12 cellular contexts compared by ENCODE assay signal in genomic region chr11:74951241-74951640, GRCh38. TPM values are rescaled to one million over a fixed set of nuclear protein-coding genes. Genes with fewer than 3 reads are reported as not detected.
A peak's percentile ranks its signal among the peaks of the same experiment; 100 is the strongest.
DNase-seq lines count a peak whose midpoint lies in the region; ATAC-seq, FAIRE-seq and TF ChIP-seq lines count a peak whose summit lies in the region.
"Had no signal": no experiment of that assay in that cellular context is flagged by ENCODE, and none has a peak within 500 bp of the region (broad histone marks: within the 10 kb centered on the region; RNA-seq: fewer than 3 reads in every experiment).

No MANE protein-coding gene starts in this region.

- H3K27me3 Mint-ChIP-seq in T-helper 2 cell treated with Interferon-gamma antibody and Interleukin-4, amounts not matched to agents 5 μg/mL and 100 μg/mL, for 36 hours (ENCODE audit: low read depth), result peaks cover 2% of the 10 kb centered on the region
- H3K27me3 Mint-ChIP-seq in HFFc6 (ENCODE audit: insufficient read depth) (no peaks in the 10 kb centered on the region; the same call in 1 of the 2 replicates), neural progenitor cell (ENCODE audit: insufficient read depth, low read depth) (peaks cover 4% of the 10 kb centered on the region)
- no peaks in the 10 kb centered on the region for H3K27me3 Mint-ChIP-seq in activated naive CD8-positive, alpha-beta T cell treated with anti-CD3 and anti-CD28 coated beads, Interleukin-2, amount 10 ng/mL, durations not matched to agents 7 days and 5 days

- POLR2A ChIA-PET in activated naive CD8-positive, alpha-beta T cell treated with anti-CD3 and anti-CD28 coated beads, Interleukin-2, amount 10 ng/mL, durations not matched to agents 7 days and 5 days (lab: Charles Lee), result interaction anchor here (1.5 kb wide), 1 partner anchor 38 kb away, joined by 4 read pairs; the partner anchor contains the start of gene NEU3

- no peak for FAIRE-seq in urothelium cell line (lab: Jason Lieb, UNC)

- no peaks in the 10 kb centered on the region for H3K36me3 ChIP-seq in neural progenitor cell

- no peak for ATAC-seq in activated naive CD8-positive, alpha-beta T cell treated with anti-CD3 and anti-CD28 coated beads, Interleukin-2, amount 10 ng/mL, durations not matched to agents 7 days and 5 days (ENCODE audit: low read depth)
- ATAC-seq in HG02678 (IDR thresholded peaks at IDR 0.05; ENCODE audit: unreplicated experiment), result no peak
- ATAC-seq: activated naive CD4-positive, alpha-beta T cell treated with anti-CD3 and anti-CD28 coated beads, Interleukin-2, amount 50 U/mL, for 72 hours had no signal

- no peak overlapping the region for H2AFZ ChIP-seq in neural progenitor cell (replicated peaks)

- H3K4me3 Mint-ChIP-seq in T-helper 2 cell treated with Interferon-gamma antibody and Interleukin-4, amounts not matched to agents 5 μg/mL and 100 μg/mL, for 36 hours, result peak overlapping the region; percentile 92
- H3K4me3 Mint-ChIP-seq in HFFc6 (peak overlapping the region; percentile 100; the same call in 1 of the 2 replicates), neural progenitor cell (peak overlapping the region; percentile 98)
- H3K4me3 Mint-ChIP-seq in activated naive CD8-positive, alpha-beta T cell treated with anti-CD3 and anti-CD28 coated beads, Interleukin-2, amount 10 ng/mL, durations not matched to agents 7 days and 5 days, result peak overlapping the region; percentile 93

- H3K9me3 ChIP-seq in neural progenitor cell (ENCODE audit: low read depth), result no peaks in the 10 kb centered on the region

- peaks cover 76% of the 10 kb centered on the region for H3K79me2 ChIP-seq in neural progenitor cell (ENCODE audit: low read depth)

- no peak for DNase-seq in T-helper 2 cell treated with Interferon-gamma antibody and Interleukin-4, amounts not matched to agents 5 μg/mL and 100 μg/mL, for 36 hours (ENCODE audit: low spot score)
- no peak for DNase-seq in T-helper 2 cell
- no peak for DNase-seq in HFFc6
- no peak for DNase-seq in activated naive CD8-positive, alpha-beta T cell treated with anti-CD3 and anti-CD28 coated beads, Interleukin-2, amount 10 ng/mL, durations not matched to agents 7 days and 5 days
- DNase-seq in neural progenitor cell (ENCODE audit: low spot score), result no peak
- DNase-seq in LoVo (ENCODE audit: low spot score), result no peak
- DNase-seq in urothelium cell line (ENCODE audit: low spot score), result no peak
- DNase-seq: foreskin melanocyte; KBM-7; stimulated activated CD4-positive, alpha-beta T cell treated with anti-CD3 and anti-CD28 coated beads, Interleukin-2, amount 100 ng/mL, for 48 hours had no signal

- H3K4me3 ChIP-seq in neural progenitor cell, result no peak overlapping the region

- H3F3A ChIP-seq in neural progenitor cell (ENCODE audit: low read depth), result no peaks in the 10 kb centered on the region

- H3K36me3 Mint-ChIP-seq in T-helper 2 cell treated with Interferon-gamma antibody and Interleukin-4, amounts not matched to agents 5 μg/mL and 100 μg/mL, for 36 hours (ENCODE audit: low read depth), result peaks cover 35% of the 10 kb centered on the region
- H3K36me3 Mint-ChIP-seq in HFFc6 (ENCODE audit: low read depth) (peaks cover 16% of the 10 kb centered on the region), neural progenitor cell (peaks cover 22% of the 10 kb centered on the region)
- H3K36me3 Mint-ChIP-seq in activated naive CD8-positive, alpha-beta T cell treated with anti-CD3 and anti-CD28 coated beads, Interleukin-2, amount 10 ng/mL, durations not matched to agents 7 days and 5 days, result peaks cover 22% of the 10 kb centered on the region

- no peak overlapping the region for H3K27ac ChIP-seq in neural progenitor cell

- H3K4me1 Mint-ChIP-seq in T-helper 2 cell treated with Interferon-gamma antibody and Interleukin-4, amounts not matched to agents 5 μg/mL and 100 μg/mL, for 36 hours (ENCODE audit: low read depth), result peaks cover 41% of the 10 kb centered on the region
- H3K4me1 Mint-ChIP-seq in HFFc6 (ENCODE audit: low read depth), result peaks cover 35% of the 10 kb centered on the region
- peaks cover 40% of the 10 kb centered on the region for H3K4me1 Mint-ChIP-seq in activated naive CD8-positive, alpha-beta T cell treated with anti-CD3 and anti-CD28 coated beads, Interleukin-2, amount 10 ng/mL, durations not matched to agents 7 days and 5 days
- peaks cover 19% of the 10 kb centered on the region for H3K4me1 Mint-ChIP-seq in neural progenitor cell

- H4K20me1 ChIP-seq in neural progenitor cell (ENCODE audit: low read depth), result peaks cover 10% of the 10 kb centered on the region

- H3K4me1 ChIP-seq in neural progenitor cell, result peaks cover 5% of the 10 kb centered on the region

- peak overlapping the region; percentile 98 for H3K4me2 ChIP-seq in neural progenitor cell

- no peak overlapping the region for H3K9ac ChIP-seq in neural progenitor cell

- TF ChIP-seq CTCF in HFFc6 (IDR thresholded peaks at IDR 0.05) (no peak), neural progenitor cell (IDR thresholded peaks at IDR 0.05) (no peak)

- H3K27ac Mint-ChIP-seq in T-helper 2 cell treated with Interferon-gamma antibody and Interleukin-4, amounts not matched to agents 5 μg/mL and 100 μg/mL, for 36 hours, result peak overlapping the region; percentile 26
- H3K27ac Mint-ChIP-seq in HFFc6 (no peak overlapping the region), neural progenitor cell (no peak overlapping the region)
- peak overlapping the region; percentile 15 for H3K27ac Mint-ChIP-seq in activated naive CD8-positive, alpha-beta T cell treated with anti-CD3 and anti-CD28 coated beads, Interleukin-2, amount 10 ng/mL, durations not matched to agents 7 days and 5 days

- no peaks in the 10 kb centered on the region for H3K9me3 Mint-ChIP-seq in T-helper 2 cell treated with Interferon-gamma antibody and Interleukin-4, amounts not matched to agents 5 μg/mL and 100 μg/mL, for 36 hours
- no peaks in the 10 kb centered on the region for H3K9me3 Mint-ChIP-seq in HFFc6
- H3K9me3 Mint-ChIP-seq in activated naive CD8-positive, alpha-beta T cell treated with anti-CD3 and anti-CD28 coated beads, Interleukin-2, amount 10 ng/mL, durations not matched to agents 7 days and 5 days, result no peaks in the 10 kb centered on the region
- H3K9me3 Mint-ChIP-seq in neural progenitor cell, result peaks cover 2% of the 10 kb centered on the region
- H3K9me3 Mint-ChIP-seq: activated naive CD4-positive, alpha-beta T cell treated with anti-CD3 and anti-CD28 coated beads, Interleukin-2, amount 50 U/mL, for 72 hours had no signal

- no peaks in the 10 kb centered on the region for H3K27me3 ChIP-seq in neural progenitor cell

RNA-seq across cellular contexts. Expression of gene SPCS2, which starts 2.2 kb away (rescaled TPM):
- 100 to 1,000 TPM; 152 to 190 (median 168) TPM for total RNA-seq in HFFc6 (2021; fragmentation: NEBNext Ultra II Directional; extraction: Animal tissue kit (Norgen Biotek cat#: 25700))
- total RNA-seq in activated naive CD8-positive, alpha-beta T cell treated with anti-CD3 and anti-CD28 coated beads, Interleukin-2, amount 10 ng/mL, durations not matched to agents 7 days and 5 days, result 100 to 1,000 TPM; 112 to 114 TPM
- total RNA-seq in neural progenitor cell (ENCODE audit: low replicate concordance), result 66.9 and 100 TPM in 2 replicates

RNA-seq across cellular contexts. Expression of gene XRRA1, which starts 2.4 kb away (rescaled TPM):
- 1 to 10 TPM; 5.4 to 7.0 (median 6.0) TPM for total RNA-seq in HFFc6 (2021; fragmentation: NEBNext Ultra II Directional; extraction: Animal tissue kit (Norgen Biotek cat#: 25700))
- total RNA-seq in activated naive CD8-positive, alpha-beta T cell treated with anti-CD3 and anti-CD28 coated beads, Interleukin-2, amount 10 ng/mL, durations not matched to agents 7 days and 5 days, result 10 to 100 TPM; 36.0 to 42.9 TPM
- total RNA-seq in neural progenitor cell (ENCODE audit: low replicate concordance), result 3.9 and 9.7 TPM in 2 replicates

RNA-seq across cellular contexts. Expression of gene NEU3, which starts 37.5 kb away (rescaled TPM):
- 1 to 10 TPM; 7.6 to 8.9 (median 8.4) TPM for total RNA-seq in HFFc6 (2021; fragmentation: NEBNext Ultra II Directional; extraction: Animal tissue kit (Norgen Biotek cat#: 25700))
- total RNA-seq in activated naive CD8-positive, alpha-beta T cell treated with anti-CD3 and anti-CD28 coated beads, Interleukin-2, amount 10 ng/mL, durations not matched to agents 7 days and 5 days, result 10 to 100 TPM; 13.6 to 17.3 TPM
- total RNA-seq in neural progenitor cell (ENCODE audit: low replicate concordance), result 12.4 and 17.9 TPM in 2 replicates

Comparison
In these comparisons a context has a peak if more than half of its experiments do, and no peak if none do; other contexts are left out.
1. H3K27ac Mint-ChIP-seq: peak in T-helper 2 cell treated with Interferon-gamma antibody and Interleukin-4, amounts not matched to agents 5 μg/mL and 100 μg/mL, for 36 hours (single experiment) and activated naive CD8-positive, alpha-beta T cell treated with anti-CD3 and anti-CD28 coated beads, Interleukin-2, amount 10 ng/mL, durations not matched to agents 7 days and 5 days (single experiment); none in HFFc6 (single experiment) and neural progenitor cell (single experiment).
2. Peak in every context shown above with its lines, with median percentiles within 50 percentile points of each other: H3K4me3 Mint-ChIP-seq.